Comparison of ENCODE assay signal across 16 cellular contexts in genomic region chr17:77182773-77183172, GRCh38. TPM values are rescaled to one million over a fixed set of nuclear protein-coding genes. Genes with fewer than 3 reads are reported as not detected.
DNase-seq lines count a peak whose midpoint lies in the region; ATAC-seq and TF ChIP-seq lines count a peak whose summit lies in the region.
"Had no signal": no experiment of that assay in that cellular context is flagged by ENCODE, and none has a peak within 500 bp of the region (broad histone marks: within the 10 kb centered on the region; RNA-seq: fewer than 3 reads in every experiment).

No MANE protein-coding gene starts in this region.

- DNase-seq in activated CD8-positive, alpha-beta memory T cell treated with anti-CD3 and anti-CD28 coated beads, Interleukin-2, amount 10 ng/mL, durations not matched to agents 7 days and 5 days = no peak
- no peak for DNase-seq in activated CD8-positive, alpha-beta memory T cell treated with anti-CD3 and anti-CD28 coated beads, Interleukin-2, amount 50 U/mL, for 48 hours
- DNase-seq in Panc1 (ENCODE audit: low read depth, low spot score) (no peak), kidney glomerular epithelial cell (lab: John Stamatoyannopoulos, UW) (no peak), COLO668 (lab: John Stamatoyannopoulos, UW; ENCODE audit: unreplicated experiment) (no peak), BE2C (no peak)
- DNase-seq in effector memory CD4-positive, alpha-beta T cell = no peak
- DNase-seq: activated effector memory CD4-positive, alpha-beta T cell treated with anti-CD3 and anti-CD28 coated beads, Interleukin-2, amount 50 U/mL, for 16 hours; foreskin melanocyte; kidney; NCI-H2171 treated with DMSO at 0.1 percent for 48 hours; thyroid gland had no signal

- in situ Hi-C loops in Panc1 (cut with HindIII; ENCODE audit: low pct_unique_long_range_greater_than_20kb, low sequenced_read_pairs) = no loop called here

- TF ChIP-seq CTCF in Panc1 (IDR thresholded peaks at IDR 0.05) (no peak), BE2C (IDR thresholded peaks at IDR 0.05; ENCODE audit: low read depth, low read length) (no peak)

- peak overlapping the region; percentile 25 for H3K4me3 Mint-ChIP-seq in activated CD8-positive, alpha-beta memory T cell treated with anti-CD3 and anti-CD28 coated beads, Interleukin-2, amount 10 ng/mL, durations not matched to agents 7 days and 5 days

- H3K9me3 ChIP-seq in Panc1 (ENCODE audit: control insufficient read depth, insufficient read depth, low read depth, low read length) (no peaks in the 10 kb centered on the region), skeletal muscle tissue (ENCODE audit: control insufficient read depth in 3 of 3, low read length in 3 of 3) (no peaks in the 10 kb centered on the region), BE2C (no peaks in the 10 kb centered on the region)
- no peaks in the 10 kb centered on the region for H3K9me3 ChIP-seq in effector memory CD4-positive, alpha-beta T cell (ENCODE audit: control insufficient read depth, low read length)
- H3K9me3 ChIP-seq: prostate gland, thyroid gland had no signal

- H3K9me3 Mint-ChIP-seq in activated CD8-positive, alpha-beta memory T cell treated with anti-CD3 and anti-CD28 coated beads, Interleukin-2, amount 10 ng/mL, durations not matched to agents 7 days and 5 days (ENCODE audit: low read depth) = no peaks in the 10 kb centered on the region

- H3K27ac Mint-ChIP-seq in activated CD8-positive, alpha-beta memory T cell treated with anti-CD3 and anti-CD28 coated beads, Interleukin-2, amount 10 ng/mL, durations not matched to agents 7 days and 5 days = peak overlapping the region; percentile 82

- no peaks in the 10 kb centered on the region for H3K36me3 ChIP-seq in Panc1 (ENCODE audit: control insufficient read depth, insufficient read depth, low read length)
- H3K36me3 ChIP-seq in effector memory CD4-positive, alpha-beta T cell (ENCODE audit: control insufficient read depth, insufficient read depth, low read length) = no peaks in the 10 kb centered on the region
- no peaks in the 10 kb centered on the region for H3K36me3 ChIP-seq in skeletal muscle tissue (ENCODE audit: control insufficient read depth in 3 of 3, insufficient read depth in 3 of 3, low read length in 3 of 3)
- H3K36me3 ChIP-seq in BE2C = no peaks in the 10 kb centered on the region
- H3K36me3 ChIP-seq: prostate gland, thyroid gland had no signal

- ATAC-seq in activated CD8-positive, alpha-beta memory T cell treated with anti-CD3 and anti-CD28 coated beads, Interleukin-2, amount 10 ng/mL, durations not matched to agents 7 days and 5 days = no peak
- ATAC-seq in Panc1 = no peak

- H3K36me3 Mint-ChIP-seq in activated CD8-positive, alpha-beta memory T cell treated with anti-CD3 and anti-CD28 coated beads, Interleukin-2, amount 10 ng/mL, durations not matched to agents 7 days and 5 days = peaks cover 24% of the 10 kb centered on the region

- no peaks in the 10 kb centered on the region for H3K27me3 Mint-ChIP-seq in activated CD8-positive, alpha-beta memory T cell treated with anti-CD3 and anti-CD28 coated beads, Interleukin-2, amount 10 ng/mL, durations not matched to agents 7 days and 5 days

- CTCF ChIA-PET in activated CD8-positive, alpha-beta memory T cell treated with anti-CD3 and anti-CD28 coated beads, Interleukin-2, amount 10 ng/mL, durations not matched to agents 7 days and 5 days (lab: Charles Lee) = interaction anchor here (0.8 to 2.9 kb wide), 5 partner anchors 41 to 96 kb away, joined by 3 to 18 read pairs (median 6); partner anchors contain the start of gene SEC14L1
- CTCF ChIA-PET in Panc1 (lab: Charles Lee) = interaction anchor here (1.3 kb wide), 1 partner anchor 126 kb away, joined by 3 read pairs; no protein-coding TSS in a partner anchor

- H3K4me1 Mint-ChIP-seq in activated CD8-positive, alpha-beta memory T cell treated with anti-CD3 and anti-CD28 coated beads, Interleukin-2, amount 10 ng/mL, durations not matched to agents 7 days and 5 days = peaks cover 30% of the 10 kb centered on the region

- no TSS peak for BruUV-seq in Panc1 (replicated peaks; lab: Mats Ljungman, UMichigan)

- H3K27ac ChIP-seq in Panc1 (ENCODE audit: low read length) (peak overlapping the region; percentile 49), skeletal muscle tissue (ENCODE audit: low read depth, low read length) (peak overlapping the region; percentile 56)
- H3K27ac ChIP-seq in effector memory CD4-positive, alpha-beta T cell (ENCODE audit: insufficient read depth, low read length, poor library complexity, severe bottlenecking) = peak overlapping the region; percentile 23
- H3K27ac ChIP-seq: coronary artery, KMS-11 had no signal

- intact Hi-C loops in Panc1 (cut with micrococcal nuclease; ENCODE audit: unreplicated experiment) = no loop called here

- no peaks in the 10 kb centered on the region for H3K27me3 ChIP-seq in Panc1 (ENCODE audit: control insufficient read depth, insufficient read depth, low read length)
- H3K27me3 ChIP-seq in effector memory CD4-positive, alpha-beta T cell (replicated peaks; ENCODE audit: control insufficient read depth, insufficient read depth, low read length, poor library complexity, severe bottlenecking) = no peaks in the 10 kb centered on the region
- no peaks in the 10 kb centered on the region for H3K27me3 ChIP-seq in skeletal muscle tissue (ENCODE audit: control insufficient read depth in 3 of 3, insufficient read depth in 3 of 3, low read length in 3 of 3)
- H3K27me3 ChIP-seq in BE2C = no peaks in the 10 kb centered on the region
- H3K27me3 ChIP-seq: thyroid gland had no signal

- H3K9ac ChIP-seq in skeletal muscle tissue (ENCODE audit: low read depth in 1 of 3, low read length in 3 of 3) = no peak overlapping the region
- H3K9ac ChIP-seq: KMS-11 had no signal

- H3K4me1 ChIP-seq in Panc1 (ENCODE audit: control insufficient read depth, insufficient read depth, low read length) (peaks cover 80% of the 10 kb centered on the region), skeletal muscle tissue (ENCODE audit: control insufficient read depth in 3 of 3, insufficient read depth in 3 of 3, low read length in 3 of 3) (peaks cover 70 to 81% (median 73%) of the 10 kb centered on the region in 3 donors), BE2C (peaks cover 25% of the 10 kb centered on the region)
- H3K4me1 ChIP-seq in effector memory CD4-positive, alpha-beta T cell (ENCODE audit: control insufficient read depth, insufficient read depth, low read length, poor library complexity, severe bottlenecking) = peaks cover 20% of the 10 kb centered on the region

- POLR2A ChIA-PET in Panc1 (lab: Charles Lee) = no interaction called here

- H3K4me3 ChIP-seq in Panc1 (ENCODE audit: low read depth in 2 of 2, low read length in 2 of 2) (no peak overlapping the region), skeletal muscle tissue (ENCODE audit: low read length in 3 of 3) (no peak overlapping the region), BE2C (ENCODE audit: low read depth, low read length) (no peak overlapping the region)
- H3K4me3 ChIP-seq in effector memory CD4-positive, alpha-beta T cell (ENCODE audit: insufficient read depth, low read depth, low read length, poor library complexity, severe bottlenecking) = peak overlapping the region; percentile 6
- H3K4me3 ChIP-seq: coronary artery, prostate gland, thyroid gland had no signal

RNA-seq across cellular contexts. Expression of gene SEC14L1, which starts 42.0 kb away (rescaled TPM):
- total RNA-seq in activated CD8-positive, alpha-beta memory T cell treated with anti-CD3 and anti-CD28 coated beads, Interleukin-2, amount 10 ng/mL, durations not matched to agents 7 days and 5 days = 100 to 1,000 TPM in 1 of 2 experiments, 10 to 100 TPM in 1; 98.5 to 146 TPM
- total RNA-seq in Panc1 (2021; ENCODE audit: unreplicated experiment) = 279 TPM
- 156 TPM for polyA plus RNA-seq in Panc1 (2012; ENCODE audit: insufficient read length)
- 83.5 TPM for total RNA-seq in skeletal muscle tissue
- 36.1 TPM for polyA plus RNA-seq in BE2C (2012; ENCODE audit: insufficient read depth, insufficient read length, low read depth)
